Comparison of ENCODE assay signal across 1 cellular context in genomic region chr5:317086-317811, GRCh38.
TF ChIP-seq lines count a peak whose summit lies in the region.

No MANE protein-coding gene starts in this region.

TF ChIP-seq in K562, 482 proteins besides CTCF, POLR2A, EP300 and RAD21 (continued from another document and continues in another):
- TF ChIP-seq, protein P1, sequence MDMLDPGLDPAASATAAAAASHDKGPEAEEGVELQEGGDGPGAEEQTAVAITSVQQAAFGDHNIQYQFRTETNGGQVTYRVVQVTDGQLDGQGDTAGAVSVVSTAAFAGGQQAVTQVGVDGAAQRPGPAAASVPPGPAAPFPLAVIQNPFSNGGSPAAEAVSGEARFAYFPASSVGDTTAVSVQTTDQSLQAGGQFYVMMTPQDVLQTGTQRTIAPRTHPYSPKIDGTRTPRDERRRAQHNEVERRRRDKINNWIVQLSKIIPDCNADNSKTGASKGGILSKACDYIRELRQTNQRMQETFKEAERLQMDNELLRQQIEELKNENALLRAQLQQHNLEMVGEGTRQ (CRISPR knock-in tag; IDR thresholded peaks at IDR 0.05): peak; percentile 38; the same call in 1 of the 2 replicates
- TF ChIP-seq, protein P2, sequence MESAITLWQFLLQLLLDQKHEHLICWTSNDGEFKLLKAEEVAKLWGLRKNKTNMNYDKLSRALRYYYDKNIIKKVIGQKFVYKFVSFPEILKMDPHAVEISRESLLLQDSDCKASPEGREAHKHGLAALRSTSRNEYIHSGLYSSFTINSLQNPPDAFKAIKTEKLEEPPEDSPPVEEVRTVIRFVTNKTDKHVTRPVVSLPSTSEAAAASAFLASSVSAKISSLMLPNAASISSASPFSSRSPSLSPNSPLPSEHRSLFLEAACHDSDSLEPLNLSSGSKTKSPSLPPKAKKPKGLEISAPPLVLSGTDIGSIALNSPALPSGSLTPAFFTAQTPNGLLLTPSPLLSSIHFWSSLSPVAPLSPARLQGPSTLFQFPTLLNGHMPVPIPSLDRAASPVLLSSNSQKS (CRISPR knock-in tag; IDR thresholded peaks at IDR 0.05): no peak
- TF ChIP-seq FOSL1 (tag; conservative IDR thresholded peaks at IDR 0.05) (no peak), MYC (IDR thresholded peaks at IDR 0.05; ENCODE audit: low read depth, low read length) (0 out of 2 replicates have a peak, but pooled peaks have one; percentile 32), MYC (CRISPR knock-in tag; IDR thresholded peaks at IDR 0.05; ENCODE audit: borderline replicate concordance, low read depth) (no peak), CTBP1 (IDR thresholded peaks at IDR 0.05; ENCODE audit: borderline replicate concordance) (no peak), KAT2B (IDR thresholded peaks at IDR 0.05; ENCODE audit: low read depth, low read length) (no peak), MLX (CRISPR knock-in tag; conservative IDR thresholded peaks at IDR 0.05) (no peak), ATF7 (IDR thresholded peaks at IDR 0.05) (no peak), MTF1 (CRISPR knock-in tag; IDR thresholded peaks at IDR 0.05; ENCODE audit: borderline replicate concordance) (no peak), ZNF766 (CRISPR knock-in tag; conservative IDR thresholded peaks at IDR 0.05) (no peak), PCBP1 (IDR thresholded peaks at IDR 0.05; ENCODE audit: low read depth, low read length, poor library complexity, severe bottlenecking) (peak; percentile 56), TEAD1 (CRISPR knock-in tag; IDR thresholded peaks at IDR 0.05) (0 out of 4 replicates have a peak, but pooled peaks of 1 of the 2 experiments have one; percentile 30), HMG20A (CRISPR knock-in tag; conservative IDR thresholded peaks at IDR 0.05) (no peak), CTCFL (IDR thresholded peaks at IDR 0.05; ENCODE audit: borderline replicate concordance, insufficient read depth, low read depth, low read length, poor library complexity, severe bottlenecking) (peak; percentile 23), KLF10 (CRISPR knock-in tag; IDR thresholded peaks at IDR 0.05) (no peak), TAF9B (IDR thresholded peaks at IDR 0.05; ENCODE audit: partially characterized antibody) (no peak), RCOR1 (IDR thresholded peaks at IDR 0.05; ENCODE audit: borderline replicate concordance in 1 of 2, low read depth in 2 of 2, low read length in 2 of 2) (no peak), ZNF507 (tag; conservative IDR thresholded peaks at IDR 0.05) (no peak), RBM15 (IDR thresholded peaks at IDR 0.05; ENCODE audit: insufficient read depth, low read length) (no peak), MECOM (CRISPR knock-in tag; IDR thresholded peaks at IDR 0.05) (no peak), ARID3B (CRISPR knock-in tag; IDR thresholded peaks at IDR 0.05; ENCODE audit: borderline replicate concordance) (no peak), ZNF407 (IDR thresholded peaks at IDR 0.05; ENCODE audit: low read depth) (no peak), TGIF2 (CRISPR knock-in tag; IDR thresholded peaks at IDR 0.05) (no peak), MAX (CRISPR knock-in tag; IDR thresholded peaks at IDR 0.05) (no peak; the same call in 1 of the 2 replicates), TSC22D4 (tag; IDR thresholded peaks at IDR 0.05) (no peak), POLR2AphosphoS2 (IDR thresholded peaks at IDR 0.05; ENCODE audit: low read length) (0 out of 2 replicates have a peak, but pooled peaks have one; percentile 48), ZNF24 (IDR thresholded peaks at IDR 0.05) (no peak)
- TF ChIP-seq, protein P3, sequence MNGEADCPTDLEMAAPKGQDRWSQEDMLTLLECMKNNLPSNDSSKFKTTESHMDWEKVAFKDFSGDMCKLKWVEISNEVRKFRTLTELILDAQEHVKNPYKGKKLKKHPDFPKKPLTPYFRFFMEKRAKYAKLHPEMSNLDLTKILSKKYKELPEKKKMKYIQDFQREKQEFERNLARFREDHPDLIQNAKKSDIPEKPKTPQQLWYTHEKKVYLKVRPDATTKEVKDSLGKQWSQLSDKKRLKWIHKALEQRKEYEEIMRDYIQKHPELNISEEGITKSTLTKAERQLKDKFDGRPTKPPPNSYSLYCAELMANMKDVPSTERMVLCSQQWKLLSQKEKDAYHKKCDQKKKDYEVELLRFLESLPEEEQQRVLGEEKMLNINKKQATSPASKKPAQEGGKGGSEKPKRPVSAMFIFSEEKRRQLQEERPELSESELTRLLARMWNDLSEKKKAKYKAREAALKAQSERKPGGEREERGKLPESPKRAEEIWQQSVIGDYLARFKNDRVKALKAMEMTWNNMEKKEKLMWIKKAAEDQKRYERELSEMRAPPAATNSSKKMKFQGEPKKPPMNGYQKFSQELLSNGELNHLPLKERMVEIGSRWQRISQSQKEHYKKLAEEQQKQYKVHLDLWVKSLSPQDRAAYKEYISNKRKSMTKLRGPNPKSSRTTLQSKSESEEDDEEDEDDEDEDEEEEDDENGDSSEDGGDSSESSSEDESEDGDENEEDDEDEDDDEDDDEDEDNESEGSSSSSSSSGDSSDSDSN (IDR thresholded peaks at IDR 0.05; ENCODE audit: borderline replicate concordance in 1 of 2, low read depth in 2 of 2, low read length in 2 of 2): 0 out of 4 replicates have a peak, but pooled peaks of 1 of the 2 experiments have one; percentile 50
- TF ChIP-seq, protein P4, sequence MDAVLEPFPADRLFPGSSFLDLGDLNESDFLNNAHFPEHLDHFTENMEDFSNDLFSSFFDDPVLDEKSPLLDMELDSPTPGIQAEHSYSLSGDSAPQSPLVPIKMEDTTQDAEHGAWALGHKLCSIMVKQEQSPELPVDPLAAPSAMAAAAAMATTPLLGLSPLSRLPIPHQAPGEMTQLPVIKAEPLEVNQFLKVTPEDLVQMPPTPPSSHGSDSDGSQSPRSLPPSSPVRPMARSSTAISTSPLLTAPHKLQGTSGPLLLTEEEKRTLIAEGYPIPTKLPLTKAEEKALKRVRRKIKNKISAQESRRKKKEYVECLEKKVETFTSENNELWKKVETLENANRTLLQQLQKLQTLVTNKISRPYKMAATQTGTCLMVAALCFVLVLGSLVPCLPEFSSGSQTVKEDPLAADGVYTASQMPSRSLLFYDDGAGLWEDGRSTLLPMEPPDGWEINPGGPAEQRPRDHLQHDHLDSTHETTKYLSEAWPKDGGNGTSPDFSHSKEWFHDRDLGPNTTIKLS (IDR thresholded peaks at IDR 0.05; ENCODE audit: borderline replicate concordance, low read depth): no peak
- TF ChIP-seq, protein P5, sequence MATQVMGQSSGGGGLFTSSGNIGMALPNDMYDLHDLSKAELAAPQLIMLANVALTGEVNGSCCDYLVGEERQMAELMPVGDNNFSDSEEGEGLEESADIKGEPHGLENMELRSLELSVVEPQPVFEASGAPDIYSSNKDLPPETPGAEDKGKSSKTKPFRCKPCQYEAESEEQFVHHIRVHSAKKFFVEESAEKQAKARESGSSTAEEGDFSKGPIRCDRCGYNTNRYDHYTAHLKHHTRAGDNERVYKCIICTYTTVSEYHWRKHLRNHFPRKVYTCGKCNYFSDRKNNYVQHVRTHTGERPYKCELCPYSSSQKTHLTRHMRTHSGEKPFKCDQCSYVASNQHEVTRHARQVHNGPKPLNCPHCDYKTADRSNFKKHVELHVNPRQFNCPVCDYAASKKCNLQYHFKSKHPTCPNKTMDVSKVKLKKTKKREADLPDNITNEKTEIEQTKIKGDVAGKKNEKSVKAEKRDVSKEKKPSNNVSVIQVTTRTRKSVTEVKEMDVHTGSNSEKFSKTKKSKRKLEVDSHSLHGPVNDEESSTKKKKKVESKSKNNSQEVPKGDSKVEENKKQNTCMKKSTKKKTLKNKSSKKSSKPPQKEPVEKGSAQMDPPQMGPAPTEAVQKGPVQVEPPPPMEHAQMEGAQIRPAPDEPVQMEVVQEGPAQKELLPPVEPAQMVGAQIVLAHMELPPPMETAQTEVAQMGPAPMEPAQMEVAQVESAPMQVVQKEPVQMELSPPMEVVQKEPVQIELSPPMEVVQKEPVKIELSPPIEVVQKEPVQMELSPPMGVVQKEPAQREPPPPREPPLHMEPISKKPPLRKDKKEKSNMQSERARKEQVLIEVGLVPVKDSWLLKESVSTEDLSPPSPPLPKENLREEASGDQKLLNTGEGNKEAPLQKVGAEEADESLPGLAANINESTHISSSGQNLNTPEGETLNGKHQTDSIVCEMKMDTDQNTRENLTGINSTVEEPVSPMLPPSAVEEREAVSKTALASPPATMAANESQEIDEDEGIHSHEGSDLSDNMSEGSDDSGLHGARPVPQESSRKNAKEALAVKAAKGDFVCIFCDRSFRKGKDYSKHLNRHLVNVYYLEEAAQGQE (CRISPR knock-in tag; IDR thresholded peaks at IDR 0.05; ENCODE audit: low read depth): 0 out of 2 replicates have a peak, but pooled peaks have one; percentile 38
- TF ChIP-seq, protein P6, sequence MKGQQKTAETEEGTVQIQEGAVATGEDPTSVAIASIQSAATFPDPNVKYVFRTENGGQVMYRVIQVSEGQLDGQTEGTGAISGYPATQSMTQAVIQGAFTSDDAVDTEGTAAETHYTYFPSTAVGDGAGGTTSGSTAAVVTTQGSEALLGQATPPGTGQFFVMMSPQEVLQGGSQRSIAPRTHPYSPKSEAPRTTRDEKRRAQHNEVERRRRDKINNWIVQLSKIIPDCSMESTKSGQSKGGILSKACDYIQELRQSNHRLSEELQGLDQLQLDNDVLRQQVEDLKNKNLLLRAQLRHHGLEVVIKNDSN (CRISPR knock-in tag; IDR thresholded peaks at IDR 0.05): peak; percentile 72
